18 cellular contexts compared by ENCODE assay signal in the genomic region with DNA sequence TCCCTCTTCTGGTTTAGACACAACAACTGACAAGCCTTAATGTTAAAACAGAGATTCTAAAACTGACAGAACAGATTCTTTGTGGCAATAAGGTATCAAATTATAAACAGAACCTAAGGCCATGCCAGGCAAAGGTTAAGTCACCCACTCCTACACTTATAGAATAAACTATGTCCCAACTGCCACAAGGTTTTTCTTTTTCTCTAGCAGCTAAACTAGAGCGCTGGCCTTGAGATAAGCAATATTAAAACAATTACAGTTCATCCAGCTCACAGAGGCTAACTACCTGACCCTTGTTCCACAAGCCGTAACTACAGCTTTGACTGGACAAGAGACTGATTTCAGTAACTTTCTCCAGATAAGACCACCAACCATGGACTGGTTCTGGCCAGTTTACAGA.
A peak's percentile ranks its signal among the peaks of the same experiment; 100 is the strongest.
DNase-seq lines count a peak whose midpoint lies in the region; ATAC-seq, FAIRE-seq and TF ChIP-seq lines count a peak whose summit lies in the region.
"Had no signal": no experiment of that assay in that cellular context is flagged by ENCODE, and none has a peak within 500 bp of the region (broad histone marks: within the 10 kb centered on the region; RNA-seq: fewer than 3 reads in every experiment).

No MANE protein-coding gene starts in this region.

- peak; percentile 23 for FAIRE-seq in bronchial epithelial cell (lab: Jason Lieb, UNC)
- FAIRE-seq: GM12891, GM18507 had no signal

- peak overlapping the region; percentile 36 to 78 for H3K27ac ChIP-seq in coronary artery
- H3K27ac ChIP-seq in tibial artery = peak overlapping the region; percentile 32 to 64

- H3K27me3 ChIP-seq in bronchial epithelial cell (ENCODE audit: control insufficient read depth, insufficient read depth, low read length) (no peaks in the 10 kb centered on the region), tibial artery (no peaks in the 10 kb centered on the region)

- peaks cover 0 to 54% (median 36%) of the 10 kb centered on the region in 4 donors for H3K4me1 ChIP-seq in tibial artery

- TF ChIP-seq CTCF in bronchial epithelial cell (IDR thresholded peaks at IDR 0.05; ENCODE audit: insufficient read depth, low read length, severe bottlenecking) (no peak), coronary artery (IDR thresholded peaks at IDR 0.05) (no peak), tibial artery (IDR thresholded peaks at IDR 0.05) (no peak)

- intact Hi-C loops in tibial artery (cut with DNase I; ENCODE audit: low total_unique reads) = no loop called here

- no peak for DNase-seq in bronchial epithelial cell (ENCODE audit: low read depth)
- DNase-seq in coronary artery (ENCODE audit: low spot score) = no peak
- no peak for DNase-seq in left lobe of liver (ENCODE audit: low spot score)
- no peak for DNase-seq in tibial artery
- no peak for DNase-seq in stimulated activated CD4-positive, alpha-beta T cell treated with anti-CD3 and anti-CD28 coated beads, Interleukin-2, amount 100 ng/mL, for 48 hours
- no peak for DNase-seq in activated T-cell treated with anti-CD3 and anti-CD28 coated beads, Interleukin-2, amount 50 U/mL, for 48 hours
- DNase-seq: C1 segment of cervical spinal cord; Calu3; CD4-positive, alpha-beta memory T cell; COR-L47; DMS53; DMS79 treated with DMSO at 0.1 percent for 48 hours; GF-D8; H9 had no signal

- H3K36me3 ChIP-seq in bronchial epithelial cell (ENCODE audit: control insufficient read depth, insufficient read depth, low read length) (no peaks in the 10 kb centered on the region), tibial artery (no peaks in the 10 kb centered on the region)

- H3K4me3 ChIP-seq in bronchial epithelial cell (ENCODE audit: low read depth, low read length) (no peak overlapping the region), coronary artery (no peak overlapping the region), tibial artery (no peak overlapping the region)
- H3K4me3 ChIP-seq: GM23338 had no signal

- H3K9me3 ChIP-seq in tibial artery = no peaks in the 10 kb centered on the region

- peak; percentile 35 for ATAC-seq in left lobe of liver
- ATAC-seq: GM23338, HCT116 had no signal
